Comparison of ENCODE assay signal across 11 cellular contexts in the genomic region with DNA sequence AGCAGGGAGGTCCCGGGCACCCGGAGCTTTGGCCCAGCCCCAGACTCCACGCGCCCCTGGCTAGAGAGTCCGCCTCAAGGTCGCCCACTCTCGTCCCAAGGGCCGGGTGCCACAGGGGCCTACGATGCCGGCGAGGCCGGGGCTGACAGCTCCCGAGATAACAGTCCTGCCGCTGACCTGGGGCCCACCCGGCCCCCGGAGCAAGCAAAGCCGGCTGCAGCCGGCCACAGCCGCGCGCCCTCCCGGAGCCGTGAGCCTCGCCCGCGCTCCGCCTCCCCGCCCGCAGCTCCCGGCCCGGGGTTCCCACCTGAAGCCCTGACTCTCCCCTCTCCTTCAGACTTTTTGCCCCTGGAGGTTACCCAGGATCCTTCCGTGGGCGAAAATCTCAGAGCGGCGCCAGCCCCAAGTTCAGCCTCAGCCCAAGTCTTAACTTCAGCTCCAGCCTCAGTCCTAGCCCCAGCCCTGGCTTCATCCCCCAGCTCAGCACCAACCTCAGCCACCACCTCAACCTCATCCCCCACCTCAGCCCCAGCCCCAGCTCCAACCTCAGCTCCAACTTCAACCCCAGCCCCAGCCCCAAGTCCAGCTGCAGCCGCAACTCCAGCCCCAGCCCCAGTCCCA. TPM values are rescaled to one million over a fixed set of nuclear protein-coding genes. Genes with fewer than 3 reads are reported as not detected.
DNase-seq lines count a peak whose midpoint lies in the region; ATAC-seq and TF ChIP-seq lines count a peak whose summit lies in the region.
"Had no signal": no experiment of that assay in that cellular context is flagged by ENCODE, and none has a peak within 500 bp of the region (broad histone marks: within the 10 kb centered on the region; RNA-seq: fewer than 3 reads in every experiment).

No MANE protein-coding gene starts in this region.

- dilution Hi-C loops in IMR-90 (cut with HindIII; ENCODE audit: low sequenced_read_pairs, unreplicated experiment) = no loop called here

- in situ Hi-C loops in IMR-90 (cut with MboI; ENCODE audit: low sequenced_read_pairs) = no loop called here

- WGBS in IMR-90 (ENCODE audit: extremely low coverage in 2 of 2, insufficient read length in 1 of 2), 2 experiments = 20% methylated on average over 23 of the region's 36 CpGs; no CpG with 5 or more reads in 1 of the 2 experiments
- WGBS in spleen, 5 donors = 42 to 81% (median 61%) methylated on average over 26 to 36 of the region's 36 CpGs

- H3K9me3 Mint-ChIP-seq in activated T-cell treated with anti-CD3 and anti-CD28 coated beads, Interleukin-2, amount 50 U/mL, for 24 hours = no peaks in the 10 kb centered on the region
- H3K9me3 Mint-ChIP-seq in mesothelial cell of epicardium = no peaks in the 10 kb centered on the region

- ATAC-seq in IMR-90 (ENCODE audit: low read depth) = no peak

- no peak overlapping the region for H4K91ac ChIP-seq in IMR-90 (ENCODE audit: insufficient read depth, low read depth, low read length)

- H4K20me1 ChIP-seq in IMR-90 (ENCODE audit: insufficient read depth, low read length) = no peaks in the 10 kb centered on the region

- no peak overlapping the region for H2BK20ac ChIP-seq in IMR-90 (ENCODE audit: low read depth, low read length)

- H3K4me1 Mint-ChIP-seq in activated T-cell treated with anti-CD3 and anti-CD28 coated beads, Interleukin-2, amount 50 U/mL, for 24 hours (ENCODE audit: low read depth) = peaks cover 53% of the 10 kb centered on the region
- peaks cover 13% of the 10 kb centered on the region for H3K4me1 Mint-ChIP-seq in mesothelial cell of epicardium

- no peak overlapping the region for H4K8ac ChIP-seq in IMR-90 (ENCODE audit: low read depth in 2 of 2, low read length in 2 of 2)

- H4K5ac ChIP-seq in IMR-90 (ENCODE audit: low read depth, low read length) = no peak overlapping the region

- POLR2A ChIA-PET in IMR-90 (lab: Charles Lee; ENCODE audit: unreplicated experiment) = no interaction called here

- H3K4me3 ChIP-seq in IMR-90 (ENCODE audit: insufficient read depth, low read depth, low read length) = no peak overlapping the region
- H3K4me3 ChIP-seq in fibroblast of villous mesenchyme (ENCODE audit: low read depth, low read length) = peak overlapping the region; percentile 25
- no peak overlapping the region for H3K4me3 ChIP-seq in spleen
- H3K4me3 ChIP-seq: SJSA1 had no signal

- TF ChIP-seq POLR2A in IMR-90 (IDR thresholded peaks at IDR 0.05; ENCODE audit: low read depth, low read length) (no peak), spleen (IDR thresholded peaks at IDR 0.05) (no peak)

- no peak overlapping the region for H3K4me2 ChIP-seq in IMR-90 (ENCODE audit: low read depth, low read length)

- no peaks in the 10 kb centered on the region for H3K36me3 ChIP-seq in IMR-90 (ENCODE audit: control insufficient read depth, insufficient read depth, low read length)
- no peaks in the 10 kb centered on the region for H3K36me3 ChIP-seq in spleen
- H3K36me3 ChIP-seq: SJSA1 had no signal

- no peak for DNase-seq in activated T-cell treated with anti-CD3 and anti-CD28 coated beads, Interleukin-2, amount 50 U/mL, for 24 hours
- DNase-seq in activated T-cell treated with anti-CD3 and anti-CD28 coated beads for 4 hours = no peak
- DNase-seq in IMR-90 = no peak
- DNase-seq in fibroblast of villous mesenchyme (ENCODE audit: low read depth) = no peak
- DNase-seq in spleen = peak; percentile 78
- no peak for DNase-seq in stimulated activated CD4-positive, alpha-beta T cell treated with anti-CD3 and anti-CD28 coated beads, Interleukin-4, amount 100 ng/mL, for 1 hour
- no peak for DNase-seq in mesothelial cell of epicardium (ENCODE audit: low spot score in 2 of 2, unreplicated experiment in 2 of 2)
- no peak for DNase-seq in SKM-1 treated with dmso at 0.1 percent for 144 hours (lab: John Stamatoyannopoulos, UW; ENCODE audit: unreplicated experiment)
- DNase-seq: NCI-H2227 treated with DMSO at 0.1 percent for 48 hours had no signal

- no peak overlapping the region for H3K9ac ChIP-seq in IMR-90 (ENCODE audit: low read depth, low read length)

- no peak overlapping the region for H3K18ac ChIP-seq in IMR-90 (ENCODE audit: low read depth, low read length)

- peaks cover 3% of the 10 kb centered on the region for H3K36me3 Mint-ChIP-seq in activated T-cell treated with anti-CD3 and anti-CD28 coated beads, Interleukin-2, amount 50 U/mL, for 24 hours (ENCODE audit: low read depth)
- no peaks in the 10 kb centered on the region for H3K36me3 Mint-ChIP-seq in mesothelial cell of epicardium

- H3K4me3 Mint-ChIP-seq in activated T-cell treated with anti-CD3 and anti-CD28 coated beads, Interleukin-2, amount 50 U/mL, for 24 hours = peak overlapping the region; percentile 46
- no peak overlapping the region for H3K4me3 Mint-ChIP-seq in mesothelial cell of epicardium

- H3K9me1 ChIP-seq in IMR-90 (ENCODE audit: insufficient read depth, low read length) = 0 out of 2 replicates have a peak, but pooled peaks cover 2% of the 10 kb centered on the region

- intact Hi-C loops in IMR-90 (cut with micrococcal nuclease) (no loop called here), spleen (cut with DNase I; ENCODE audit: low total_unique reads) (no loop called here)

- CTCF ChIA-PET in IMR-90 (lab: Yijun Ruan, JAX) = interaction anchor here (0.9 kb wide), 1 partner anchor 22 kb away, joined by 3 read pairs; a partner anchor contains a TSS

- H3K14ac ChIP-seq in IMR-90 (replicated peaks; ENCODE audit: low read depth, low read length) = no peak overlapping the region

- TF ChIP-seq CTCF in IMR-90 (conservative IDR thresholded peaks at IDR 0.05; ENCODE audit: low read depth, low read length) = no peak
- TF ChIP-seq CTCF in fibroblast of villous mesenchyme (IDR thresholded peaks at IDR 0.05; ENCODE audit: insufficient read depth, low read depth, low read length) = no peak
- TF ChIP-seq CTCF in spleen (IDR thresholded peaks at IDR 0.05 in 8 of 11, conservative IDR thresholded peaks at IDR 0.05 in 3 of 11) = no peak
- TF ChIP-seq CTCF in mesothelial cell of epicardium (IDR thresholded peaks at IDR 0.05; ENCODE audit: unreplicated experiment) = no peak

- H3K79me1 ChIP-seq in IMR-90 (ENCODE audit: low read depth in 1 of 2, low read length in 2 of 2) = no peaks in the 10 kb centered on the region

- H3K27me3 ChIP-seq in IMR-90 (ENCODE audit: control insufficient read depth, insufficient read depth, low read length) (peaks cover 71% of the 10 kb centered on the region), spleen (replicated peaks in 1 of 7) (peaks cover 0 to 34% (median 14%) of the 10 kb centered on the region in 7 donors)
- H3K27me3 ChIP-seq: SJSA1 had no signal

- no peak overlapping the region for H2BK15ac ChIP-seq in IMR-90 (ENCODE audit: low read depth, low read length)

- H3K4me1 ChIP-seq in IMR-90 (ENCODE audit: control insufficient read depth, insufficient read depth, low read length) (no peaks in the 10 kb centered on the region; the same call in 1 of the 2 replicates), spleen (peaks cover 20 to 85% (median 57%) of the 10 kb centered on the region in 6 donors)
- H3K4me1 ChIP-seq: SJSA1 had no signal

- no peaks in the 10 kb centered on the region for H3K27me3 Mint-ChIP-seq in activated T-cell treated with anti-CD3 and anti-CD28 coated beads, Interleukin-2, amount 50 U/mL, for 24 hours
- H3K27me3 Mint-ChIP-seq in mesothelial cell of epicardium (ENCODE audit: low read depth) = no peaks in the 10 kb centered on the region

- no peak overlapping the region for H2BK5ac ChIP-seq in IMR-90 (ENCODE audit: low read depth, low read length, poor library complexity, severe bottlenecking)

- H3K56ac ChIP-seq in IMR-90 (ENCODE audit: extremely low read depth, insufficient read depth, low read length) = no peak overlapping the region

- H2AFZ ChIP-seq in IMR-90 (replicated peaks; ENCODE audit: low read length, poor library complexity) = peak overlapping the region; percentile 21

- H3K27ac ChIP-seq in IMR-90 (ENCODE audit: insufficient read depth, low read length) = no peak overlapping the region
- H3K27ac ChIP-seq in spleen = peak overlapping the region in 2 of 8 donors; percentile 83 to 87
- H3K27ac ChIP-seq: SJSA1 had no signal

- H2BK120ac ChIP-seq in IMR-90 (ENCODE audit: low read depth, low read length) = no peak overlapping the region

- H3K23ac ChIP-seq in IMR-90 (ENCODE audit: low read depth, low read length) = no peak overlapping the region

- H2AK9ac ChIP-seq in IMR-90 (replicated peaks; ENCODE audit: low read depth, low read length, poor library complexity) = no peak overlapping the region

- no peak overlapping the region for H3K4ac ChIP-seq in IMR-90 (ENCODE audit: low read depth, low read length)

- H2AK5ac ChIP-seq in IMR-90 (ENCODE audit: low read depth, low read length) = no peak overlapping the region

- no TSS peak for BruUV-seq in IMR-90 (replicated peaks; lab: Mats Ljungman, UMichigan)

- no peak for TF ChIP-seq RAD21 in IMR-90 (IDR thresholded peaks at IDR 0.05; ENCODE audit: low read length)

- no peak overlapping the region for H3K27ac Mint-ChIP-seq in activated T-cell treated with anti-CD3 and anti-CD28 coated beads, Interleukin-2, amount 50 U/mL, for 24 hours
- H3K27ac Mint-ChIP-seq in mesothelial cell of epicardium = no peak overlapping the region

- no peaks in the 10 kb centered on the region for H3K9me3 ChIP-seq in IMR-90 (ENCODE audit: control insufficient read depth, insufficient read depth, low read length)
- H3K9me3 ChIP-seq in spleen = no peaks in the 10 kb centered on the region
- H3K9me3 ChIP-seq: SJSA1 had no signal

RNA-seq across cellular contexts. Expression of a gene that starts 1.6 kb away (rescaled TPM):
- total RNA-seq in IMR-90 (2012; rRNA removed) (not detected in 2 replicates), fibroblast of villous mesenchyme (0.32 TPM in 1 of 2 replicates, not detected in the other), spleen (1 to 10 TPM; 2.6 to 5.0 (median 3.4) TPM), mesothelial cell of epicardium (0.07 to 0.11 TPM (median 0.09 TPM) in 3 replicates)
- polyA plus RNA-seq in IMR-90 (2012; rRNA removed) (0.03 and 0.05 TPM in 2 replicates), spleen (1 to 10 TPM; 2.6 to 3.8 (median 3.5) TPM)
- 0.05 TPM in 1 of 2 replicates, not detected in the other for polyA plus RNA-seq in IMR-90 (2012; cell fraction: cytosol; rRNA removed)
- 0.07 and 0.18 TPM in 2 replicates for polyA plus RNA-seq in IMR-90 (2012; cell fraction: nucleus; rRNA removed; ENCODE audit: low replicate concordance)

RNA-seq across cellular contexts. Expression of a gene that starts 15.4 kb away (rescaled TPM):
- total RNA-seq in IMR-90 (2012; rRNA removed) (not detected in 2 replicates), fibroblast of villous mesenchyme (not detected in 2 replicates), spleen (1 to 10 TPM in 1 of 7 donors, not detected in 6; 3.0 TPM), mesothelial cell of epicardium (0.59 to 0.76 TPM in 2 of 3 replicates, not detected in the other)
- polyA plus RNA-seq in IMR-90 (2012; rRNA removed) (not detected in 2 replicates), spleen (under 1 TPM in 1 of 3 donors, not detected in 2; 0.50 TPM)
- 1.0 TPM in 1 of 2 replicates, not detected in the other for polyA plus RNA-seq in IMR-90 (2012; cell fraction: cytosol; rRNA removed)
- polyA plus RNA-seq in IMR-90 (2012; cell fraction: nucleus; rRNA removed; ENCODE audit: low replicate concordance) = not detected in 2 replicates
- total RNA-seq: SJSA1 had no signal
- polyA plus RNA-seq: AG04450 had no signal

RNA-seq across cellular contexts. Expression of a gene that starts 17.5 kb away (rescaled TPM):
- total RNA-seq in IMR-90 (2012; rRNA removed) (0.18 and 0.28 TPM in 2 replicates), fibroblast of villous mesenchyme (16.0 and 21.6 TPM in 2 replicates), spleen (100 to 1,000 TPM in 6 of 7 donors, 10 to 100 TPM in 1; 73.7 to 284 (median 152) TPM), mesothelial cell of epicardium (9.3 to 10.3 TPM (median 9.9 TPM) in 3 replicates)
- polyA plus RNA-seq in IMR-90 (2012; rRNA removed) (0.74 and 1.5 TPM in 2 replicates), spleen (100 to 1,000 TPM in 1 of 3 donors, 10 to 100 TPM in 2; 88.3 to 166 (median 92.3) TPM)
- 3.5 and 3.6 TPM in 2 replicates for polyA plus RNA-seq in IMR-90 (2012; cell fraction: cytosol; rRNA removed)
- polyA plus RNA-seq in IMR-90 (2012; cell fraction: nucleus; rRNA removed; ENCODE audit: low replicate concordance) = 3.0 and 7.2 TPM in 2 replicates

RNA-seq across cellular contexts. Expression of a gene that starts 21.9 kb away (rescaled TPM):
- total RNA-seq in IMR-90 (2012; rRNA removed) (1.3 and 1.7 TPM in 2 replicates), fibroblast of villous mesenchyme (2.6 TPM in 2 replicates), spleen (1 to 10 TPM in 6 of 7 donors, not detected in 1; 1.2 to 7.4 (median 5.0) TPM), mesothelial cell of epicardium (0.65 to 5.0 TPM (median 2.4 TPM) in 3 replicates)
- polyA plus RNA-seq in IMR-90 (2012; rRNA removed) (1.8 and 1.9 TPM in 2 replicates), spleen (10 to 100 TPM in 2 of 3 donors, 1 to 10 TPM in 1; 4.4 to 12.7 (median 12.0) TPM)
- polyA plus RNA-seq in IMR-90 (2012; cell fraction: cytosol; rRNA removed) = 2.9 TPM in 2 replicates
- polyA plus RNA-seq in IMR-90 (2012; cell fraction: nucleus; rRNA removed; ENCODE audit: low replicate concordance) = 2.1 and 3.9 TPM in 2 replicates

RNA-seq across cellular contexts. Expression of a gene that starts 30.9 kb away (rescaled TPM):
- total RNA-seq in IMR-90 (2012; rRNA removed) (0.36 and 0.56 TPM in 2 replicates), fibroblast of villous mesenchyme (3.2 and 3.9 TPM in 2 replicates), spleen (10 to 100 TPM; 25.0 to 46.4 (median 31.5) TPM), mesothelial cell of epicardium (109 to 112 TPM (median 111 TPM) in 3 replicates)
- polyA plus RNA-seq in IMR-90 (2012; rRNA removed) (1.8 and 2.1 TPM in 2 replicates), spleen (10 to 100 TPM; 23.6 to 55.3 (median 37.0) TPM)
- polyA plus RNA-seq in IMR-90 (2012; cell fraction: cytosol; rRNA removed) = 0.54 and 0.84 TPM in 2 replicates
- 16.0 and 22.2 TPM in 2 replicates for polyA plus RNA-seq in IMR-90 (2012; cell fraction: nucleus; rRNA removed; ENCODE audit: low replicate concordance)
